ENCODE assay signal across 23 cellular contexts in genomic region chr1:115153966-115154557, GRCh38.
"Had no signal": no experiment of that assay in that cellular context is flagged by ENCODE, and none has a peak within 500 bp of the region (broad histone marks: within the 10 kb centered on the region; RNA-seq: fewer than 3 reads in every experiment).

No MANE protein-coding gene starts in this region.

- H3K27ac Mint-ChIP-seq: IgD-negative memory B cell had no signal

- H3K9me3 Mint-ChIP-seq: IgD-negative memory B cell had no signal

- H3K27me3 Mint-ChIP-seq: IgD-negative memory B cell had no signal

- H3K4me2 ChIP-seq: KMS-11, SK-N-SH had no signal

- DNase-seq: Kasumi-1, MM.1S, MV-4-11, NCI-H1048, NCI-H1105, NCI-H1417, NCI-H1436 treated with DMSO at 0.1 percent for 48 hours, NCI-H1694, NCI-H187 treated with DMSO at 0.1 percent for 48 hours, NCI-H2029 treated with DMSO at 0.1 percent for 48 hours, NCI-H2107, NCI-H2227 treated with DMSO at 0.1 percent for 48 hours, NCI-H446, NCI-H510A, NCI-H524 treated with DMSO at 0.1 percent for 48 hours, NCI-H69, NCI-H774, RPMI8226, SHP77, SK-N-SH had no signal

- H3K9ac ChIP-seq: KMS-11, SK-N-SH had no signal

- H3K9me3 ChIP-seq: SK-N-SH had no signal

- H3K4me3 Mint-ChIP-seq: IgD-negative memory B cell had no signal

- H3K27ac ChIP-seq: KMS-11 had no signal

- H3K4me1 Mint-ChIP-seq: IgD-negative memory B cell had no signal

- H3K36me3 Mint-ChIP-seq: IgD-negative memory B cell had no signal

- H3K4me3 ChIP-seq: K562 had no signal

- ATAC-seq: K562 had no signal
